Comparison of ENCODE assay signal across 8 cellular contexts in genomic region chr7:5594616-5595544, GRCh38. TPM values are rescaled to one million over a fixed set of nuclear protein-coding genes. Genes with fewer than 3 reads are reported as not detected.
DNase-seq lines count a peak whose midpoint lies in the region; ATAC-seq and TF ChIP-seq lines count a peak whose summit lies in the region.

No MANE protein-coding gene starts in this region.

- H3K4me1 Mint-ChIP-seq in central memory CD8-positive, alpha-beta T cell: peaks cover 23% of the 10 kb centered on the region
- H3K4me1 Mint-ChIP-seq in type B pancreatic cell (ENCODE audit: unreplicated experiment): peaks cover 26% of the 10 kb centered on the region

- peaks cover 35% of the 10 kb centered on the region for H3K27me3 Mint-ChIP-seq in central memory CD8-positive, alpha-beta T cell
- H3K27me3 Mint-ChIP-seq in type B pancreatic cell: peaks cover 22% of the 10 kb centered on the region

- H3K9me3 Mint-ChIP-seq in central memory CD8-positive, alpha-beta T cell: no peaks in the 10 kb centered on the region
- H3K9me3 Mint-ChIP-seq in type B pancreatic cell: no peaks in the 10 kb centered on the region

- TF ChIP-seq CTCF in type B pancreatic cell (conservative IDR thresholded peaks at IDR 0.05): peak; percentile 41

- DNase-seq in activated T-cell treated with anti-CD3 and anti-CD28 coated beads, Interleukin-2, amount 50 U/mL, for 1 hour: peak; percentile 26
- DNase-seq in activated T-cell treated with anti-CD3 and anti-CD28 coated beads for 4 hours (no peak), NCI-H446 treated with DMSO at 0.1 percent for 48 hours (lab: John Stamatoyannopoulos, UW) (peak; percentile 36), lung microvascular endothelial cell (ENCODE audit: low read depth in 2 of 2) (peak; percentile 48 to 49), type B pancreatic cell (ENCODE audit: extremely low spot score, unreplicated experiment) (no peak), LoVo (ENCODE audit: low spot score) (no peak)
- no peak for DNase-seq in central memory CD8-positive, alpha-beta T cell (ENCODE audit: low spot score in 2 of 2)

- peak overlapping the region; percentile 55 for H3K27ac Mint-ChIP-seq in central memory CD8-positive, alpha-beta T cell (ENCODE audit: low read depth)
- peak overlapping the region; percentile 87 for H3K27ac Mint-ChIP-seq in type B pancreatic cell

- peak overlapping the region; percentile 74 for H3K4me3 Mint-ChIP-seq in central memory CD8-positive, alpha-beta T cell
- peak overlapping the region; percentile 95 for H3K4me3 Mint-ChIP-seq in type B pancreatic cell

- H3K36me3 Mint-ChIP-seq in central memory CD8-positive, alpha-beta T cell (ENCODE audit: insufficient read depth): peaks cover 10% of the 10 kb centered on the region
- peaks cover 12% of the 10 kb centered on the region for H3K36me3 Mint-ChIP-seq in type B pancreatic cell

- no peak for ATAC-seq in central memory CD8-positive, alpha-beta T cell (replicated peaks; ENCODE audit: extremely low read depth, poor library complexity, severe bottlenecking)
- ATAC-seq in HG03097 (IDR thresholded peaks at IDR 0.05; ENCODE audit: low FRiP score, unreplicated experiment): no peak

RNA-seq across cellular contexts. Expression of gene FSCN1, which starts 2.3 kb away (rescaled TPM):
- total RNA-seq in lung microvascular endothelial cell (220 and 298 TPM in 2 replicates), type B pancreatic cell (ENCODE audit: low replicate concordance) (25.3 and 223 TPM in 2 replicates)

Comparison
In these comparisons a context has a peak if more than half of its experiments do, and no peak if none do; other contexts are left out.
1. DNase-seq: peak in activated T-cell treated with anti-CD3 and anti-CD28 coated beads, Interleukin-2, amount 50 U/mL, for 1 hour (single experiment), NCI-H446 treated with DMSO at 0.1 percent for 48 hours (single experiment) and lung microvascular endothelial cell (2 of 2); none in activated T-cell treated with anti-CD3 and anti-CD28 coated beads for 4 hours (single experiment), central memory CD8-positive, alpha-beta T cell (0 of 2), type B pancreatic cell (single experiment) and LoVo (single experiment).